ENCODE assay signal across 26 cellular contexts in the genomic region with DNA sequence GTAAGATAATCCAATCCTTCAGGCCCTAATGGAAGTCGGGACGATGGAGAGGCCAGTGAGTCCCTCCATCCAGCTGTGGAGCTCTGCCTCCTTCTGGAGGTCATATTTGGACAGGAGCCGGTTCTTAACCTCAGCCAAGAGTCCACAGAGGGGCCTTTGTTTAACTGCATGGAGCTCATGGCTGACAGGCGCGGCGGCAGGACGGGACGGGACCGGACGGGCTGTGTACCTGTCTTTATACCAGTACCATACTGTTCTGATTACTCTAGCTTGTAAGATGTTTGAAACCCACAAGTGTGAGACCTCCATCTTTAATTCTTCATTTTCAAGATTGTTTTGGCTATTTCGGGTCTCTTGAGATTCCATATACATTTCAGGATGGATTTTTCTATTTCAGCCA. TPM values are rescaled to one million over a fixed set of nuclear protein-coding genes. Genes with fewer than 3 reads are reported as not detected.
"Had no signal": no experiment of that assay in that cellular context is flagged by ENCODE, and none has a peak within 500 bp of the region (broad histone marks: within the 10 kb centered on the region; RNA-seq: fewer than 3 reads in every experiment).

No MANE protein-coding gene starts in this region.

- H3K27me3 ChIP-seq: testis, thyroid gland, tibial nerve, transverse colon, upper lobe of left lung, upper lobe of right lung, uterus, vagina had no signal

- H3K9me3 ChIP-seq: stomach, suprapubic skin, testis, thoracic aorta, thyroid gland, tibial nerve, transverse colon, upper lobe of left lung, upper lobe of right lung, uterus, vagina had no signal

- H3K4me3 ChIP-seq: stomach, suprapubic skin, testis, thoracic aorta, thyroid gland, tibial artery, tibial nerve, transverse colon, upper lobe of left lung, upper lobe of right lung, uterus, vagina had no signal

- ATAC-seq: stimulated activated memory B cell treated with anti-CD40 and anti-IgM and Interleukin-4, amounts not matched to agents 10 μg/mL and 1 μg/mL and 100 μg/mL, for 72 hours; stimulated activated naive B cell treated with anti-CD40 and anti-IgM and Interleukin-4, amounts not matched to agents 10 μg/mL and 1 μg/mL and 100 μg/mL, for 72 hours; stimulated activated naive CD8-positive, alpha-beta T cell treated with anti-CD3 and anti-CD28 coated beads, Interleukin-15, amount 100 ng/mL, for 72 hours; stimulated activated naive CD8-positive, alpha-beta T cell treated with anti-CD3 and anti-CD28 coated beads, Interleukin-15, Interleukin-2, amounts not matched to agents 100 U/mL and 50 U/mL, for 24 hours; upper lobe of right lung had no signal

- H3K4me1 ChIP-seq: stomach, suprapubic skin, testis, thyroid gland, tibial artery, tibial nerve, transverse colon, upper lobe of left lung, upper lobe of right lung, uterus, vagina had no signal

- DNase-seq: stimulated activated CD4-positive, alpha-beta T cell treated with anti-CD3 and anti-CD28 coated beads, Interleukin-2, amount 100 ng/mL, for 48 hours; stimulated activated CD4-positive, alpha-beta T cell treated with anti-CD3 and anti-CD28 coated beads, Interleukin-4, amount 100 ng/mL, for 1 hour; stimulated activated CD4-positive, alpha-beta T cell treated with anti-CD3 and anti-CD28 coated beads, Interleukin-4, amount 100 ng/mL, for 24 hours; stimulated activated CD4-positive, alpha-beta T cell treated with anti-CD3 and anti-CD28 coated beads, Interleukin-4, amount 100 ng/mL, for 4 hours; stimulated activated CD8-positive, alpha-beta memory T cell treated with anti-CD3 and anti-CD28 coated beads, Interleukin-4, amount 100 ng/mL, for 48 hours; stimulated activated naive B cell treated with anti-CD40 and anti-IgM and Interleukin-4, amounts not matched to agents 10 μg/mL and 1 μg/mL and 100 μg/mL, for 72 hours; stimulated activated naive CD4-positive, alpha-beta T cell; stimulated activated naive CD4-positive, alpha-beta T cell treated with Interleukin-2 at 50 U/mL for 16 hours; stimulated activated naive CD8-positive, alpha-beta T cell treated with anti-CD3 and anti-CD28 coated beads, Interleukin-15, amount 100 ng/mL, for 72 hours; stimulated activated naive CD8-positive, alpha-beta T cell treated with anti-CD3 and anti-CD28 coated beads, Interleukin-15, Interleukin-2, amounts not matched to agents 100 U/mL and 50 U/mL, for 24 hours; stomach; substantia nigra; testis; thyroid gland; tibial artery; transverse colon; trophoblast cell; upper lobe of right lung; uterus had no signal

- H3K27ac ChIP-seq: stomach, suprapubic skin, testis, thoracic aorta, thyroid gland, tibial artery, tibial nerve, transverse colon, upper lobe of left lung, upper lobe of right lung, uterus, vagina had no signal

- H3K36me3 ChIP-seq: stomach, suprapubic skin, thoracic aorta, thyroid gland, tibial artery, tibial nerve, transverse colon, upper lobe of left lung, upper lobe of right lung, uterus, vagina had no signal

RNA-seq across cellular contexts. Expression of gene SPATA19, which starts 20.2 kb away (rescaled TPM):
- polyA plus RNA-seq: urinary bladder had no signal
